Comparison of ENCODE assay signal across 14 cellular contexts in the genomic region with DNA sequence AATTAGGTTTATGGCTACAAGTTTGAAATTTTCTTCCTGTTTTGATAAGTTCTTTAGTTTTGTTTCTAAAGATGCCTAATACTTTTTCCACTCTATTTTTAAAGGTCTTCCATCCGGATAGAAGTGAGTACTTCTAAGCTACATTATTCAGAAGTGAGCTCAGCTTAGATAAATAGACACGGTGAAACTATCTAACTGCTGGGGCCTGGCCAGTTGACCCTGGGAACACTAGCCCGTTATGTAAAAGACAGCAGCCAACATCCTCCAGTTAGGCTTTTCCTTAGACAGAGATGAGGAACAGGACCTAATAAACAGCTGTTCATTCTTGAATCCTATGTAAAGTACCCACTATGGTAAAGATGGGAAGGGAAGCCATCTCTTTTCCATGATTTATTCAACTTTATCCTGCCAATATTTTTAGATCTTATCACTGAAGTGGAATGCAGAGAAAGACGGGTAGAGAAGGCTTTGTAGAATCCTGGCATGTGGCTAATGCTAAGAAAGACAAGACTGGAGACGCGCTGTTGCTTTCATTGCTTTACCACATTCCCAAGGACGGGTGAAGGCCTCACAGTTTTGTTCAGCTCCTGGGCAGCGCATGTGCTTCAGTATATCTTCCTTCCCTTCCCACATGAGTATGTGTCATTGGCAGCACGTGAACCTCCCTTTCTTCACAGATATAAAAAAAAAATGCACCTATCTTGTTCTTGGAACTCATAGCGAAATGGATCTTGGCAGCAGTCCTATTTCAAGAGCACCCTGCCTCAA.
DNase-seq lines count a peak whose midpoint lies in the region; ATAC-seq and TF ChIP-seq lines count a peak whose summit lies in the region.
"Had no signal": no experiment of that assay in that cellular context is flagged by ENCODE, and none has a peak within 500 bp of the region (broad histone marks: within the 10 kb centered on the region; RNA-seq: fewer than 3 reads in every experiment).

No MANE protein-coding gene starts in this region.

- no peak overlapping the region for H3K4me3 ChIP-seq in epithelial cell of proximal tubule (ENCODE audit: low read depth, low read length)
- H3K4me3 ChIP-seq: dorsolateral prefrontal cortex, K562, SJSA1 had no signal

- peak; percentile 18 for DNase-seq in NCI-H146 (lab: John Stamatoyannopoulos, UW)
- peak; percentile 6 for DNase-seq in epithelial cell of proximal tubule (ENCODE audit: low read depth)
- DNase-seq in left lobe of liver (ENCODE audit: low spot score) = peak; percentile 49
- DNase-seq in smooth muscle cell of the brain vasculature (ENCODE audit: low read depth, low spot score) = peak; percentile 12
- no peak for DNase-seq in GOT3 (lab: John Stamatoyannopoulos, UW)
- no peak for DNase-seq in HPDE6-E6E7 (ENCODE audit: extremely low spot score)
- DNase-seq in KG1 (lab: John Stamatoyannopoulos, UW) = no peak
- DNase-seq: activated B cell treated with CpG ODN at 0.5 μM for 24 hours; activated CD8-positive, alpha-beta memory T cell treated with anti-CD3 and anti-CD28 coated beads, Interleukin-2, amount 50 U/mL, for 4 hours; dorsolateral prefrontal cortex; NCI-H2029 treated with DMSO at 0.1 percent for 48 hours had no signal

- no peak for TF ChIP-seq CTCF in epithelial cell of proximal tubule (conservative IDR thresholded peaks at IDR 0.05; ENCODE audit: low read depth, low read length)

- ATAC-seq in left lobe of liver (peak; percentile 96), HG02798 (IDR thresholded peaks at IDR 0.05; ENCODE audit: poor library complexity, unreplicated experiment) (no peak)
- ATAC-seq: K562 had no signal

Comparison
In these comparisons a context has a peak if more than half of its experiments do, and no peak if none do; other contexts are left out.
1. DNase-seq: peak in NCI-H146 (single experiment), epithelial cell of proximal tubule (single experiment), left lobe of liver (single experiment) and smooth muscle cell of the brain vasculature (single experiment); none in GOT3 (single experiment), HPDE6-E6E7 (single experiment) and KG1 (single experiment).